In the genomic region with DNA sequence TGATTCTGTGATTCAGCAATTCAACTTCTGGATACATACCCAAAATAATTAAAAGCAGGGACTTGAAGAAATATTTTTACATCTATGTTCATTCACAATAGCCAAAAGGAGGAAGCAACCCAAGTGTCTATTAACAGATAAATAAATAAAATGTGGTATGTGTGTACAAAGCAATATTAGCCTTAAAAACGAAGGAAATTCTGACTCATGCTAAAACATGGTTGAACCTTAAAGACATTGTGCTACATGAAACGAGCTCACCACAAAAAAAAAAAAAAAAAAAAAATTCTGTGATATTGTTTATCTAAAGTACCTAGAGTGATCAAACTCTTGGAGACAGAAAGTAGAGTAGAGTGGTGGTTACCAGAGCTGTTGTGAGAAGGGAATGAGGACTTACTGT, we compare ENCODE assay signal across 9 cellular contexts. TPM values are rescaled to one million over a fixed set of nuclear protein-coding genes. Genes with fewer than 3 reads are reported as not detected.
"Had no signal": no experiment of that assay in that cellular context is flagged by ENCODE, and none has a peak within 500 bp of the region (broad histone marks: within the 10 kb centered on the region; RNA-seq: fewer than 3 reads in every experiment).

No MANE protein-coding gene starts in this region.

- H3K9me3 ChIP-seq: HAP-1 had no signal

- H3K36me3 ChIP-seq: HAP-1 had no signal

- DNase-seq: GM23248, GOT3, H7, HFFc6, IMR-90 had no signal

- ATAC-seq: HCT116, K562 had no signal

- H3K4me1 ChIP-seq: HAP-1 had no signal

- H3K27ac ChIP-seq: GM23248 had no signal

- H3K4me3 ChIP-seq: GM23248, HAP-1, K562 had no signal

- H3K9ac ChIP-seq: GM23248 had no signal

RNA-seq across cellular contexts. Expression of a gene that starts 54.8 kb away (rescaled TPM):
- total RNA-seq: GM23248, H7, HFFc6, HT-29, IMR-90, K562 had no signal
- polyA plus RNA-seq: GM23248, IMR-90, K562 had no signal
